In genomic region chr3:169508426-169508825, GRCh38 we compare ENCODE assay signal across 23 cellular contexts.
A peak's percentile ranks its signal among the peaks of the same experiment; 100 is the strongest.
DNase-seq lines count a peak whose midpoint lies in the region; ATAC-seq and TF ChIP-seq lines count a peak whose summit lies in the region.
"Had no signal": no experiment of that assay in that cellular context is flagged by ENCODE, and none has a peak within 500 bp of the region (broad histone marks: within the 10 kb centered on the region; RNA-seq: fewer than 3 reads in every experiment).

No MANE protein-coding gene starts in this region.

- no peaks in the 10 kb centered on the region for H3F3A ChIP-seq in GM23338 (replicated peaks; ENCODE audit: low read depth)

- H3K27ac ChIP-seq in cardiac muscle cell, result no peak overlapping the region
- H3K27ac ChIP-seq in GM23338 (ENCODE audit: low read depth), result no peak overlapping the region
- H3K27ac ChIP-seq: BLaER1 treated with 17β-estradiol and CSF1 and Interleukin-3, amounts not matched to agents 10 nM and 100 nM; RWPE1 had no signal

- no peaks in the 10 kb centered on the region for H4K20me1 ChIP-seq in GM23338 (replicated peaks; ENCODE audit: insufficient read depth)
- H4K20me1 ChIP-seq: BLaER1 treated with 17β-estradiol and CSF1 and Interleukin-3, amounts not matched to agents 10 nM and 100 nM had no signal

- H3K9me3 ChIP-seq in cardiac muscle cell (ENCODE audit: low read depth) (no peaks in the 10 kb centered on the region), adipocyte (ENCODE audit: control insufficient read depth, low read length) (no peaks in the 10 kb centered on the region)
- H3K9me3 ChIP-seq: BLaER1 treated with 17β-estradiol and CSF1 and Interleukin-3, amounts not matched to agents 10 nM and 100 nM; Caco-2; SK-N-SH had no signal

- H3K9me2 ChIP-seq in GM23338 (ENCODE audit: insufficient read depth), result no peaks in the 10 kb centered on the region
- H3K9me2 ChIP-seq: SK-N-SH had no signal

- H3K4me1 ChIP-seq in cardiac muscle cell (ENCODE audit: low read depth) (peaks cover 12% of the 10 kb centered on the region), adipocyte (ENCODE audit: control insufficient read depth, insufficient read depth, low read length) (no peaks in the 10 kb centered on the region), GM23338 (ENCODE audit: insufficient read depth) (peaks cover 16% of the 10 kb centered on the region)
- H3K4me1 ChIP-seq: Caco-2 had no signal

- H3K36me3 Mint-ChIP-seq in GM23338 (ENCODE audit: low read depth), result no peaks in the 10 kb centered on the region
- H3K36me3 Mint-ChIP-seq: CD4-positive, alpha-beta memory T cell had no signal

- no peaks in the 10 kb centered on the region for H3K79me2 ChIP-seq in GM23338 (replicated peaks; ENCODE audit: insufficient read depth)

- no peak overlapping the region for H3K4me2 ChIP-seq in GM23338
- H3K4me2 ChIP-seq: SK-N-SH had no signal

- no peak overlapping the region for H3K4me3 Mint-ChIP-seq in GM23338
- H3K4me3 Mint-ChIP-seq: CD4-positive, alpha-beta memory T cell had no signal

- no peaks in the 10 kb centered on the region for H3K27me3 ChIP-seq in cardiac muscle cell
- peaks cover 4% of the 10 kb centered on the region for H3K27me3 ChIP-seq in adipocyte (replicated peaks; ENCODE audit: control insufficient read depth, insufficient read depth, low read length)
- no peaks in the 10 kb centered on the region for H3K27me3 ChIP-seq in GM23338 (ENCODE audit: insufficient read depth)
- H3K27me3 ChIP-seq: BLaER1 treated with 17β-estradiol and CSF1 and Interleukin-3, amounts not matched to agents 10 nM and 100 nM had no signal

- H3K27me3 Mint-ChIP-seq in GM23338 (ENCODE audit: insufficient read depth, low read depth, poor library complexity), result no peaks in the 10 kb centered on the region
- H3K27me3 Mint-ChIP-seq: CD4-positive, alpha-beta memory T cell had no signal

- no peak overlapping the region for H2AFZ ChIP-seq in GM23338

- TF ChIP-seq CTCF in cardiac muscle cell (IDR thresholded peaks at IDR 0.05; ENCODE audit: low read depth, low read length) (peak; percentile 19), fibroblast of pulmonary artery (IDR thresholded peaks at IDR 0.05; ENCODE audit: low read length, missing control alignments) (peak; percentile 1), GM23338 (conservative IDR thresholded peaks at IDR 0.05; ENCODE audit: low read depth in 2 of 2) (no peak)

- no peak for DNase-seq in cardiac muscle cell (ENCODE audit: low read depth in 1 of 2, low spot score in 1 of 2)
- DNase-seq in left cardiac atrium, result no peak
- peak; percentile 22 for DNase-seq in adipocyte (ENCODE audit: low read depth)
- no peak for DNase-seq in fibroblast of pulmonary artery (ENCODE audit: low read depth)
- no peak for DNase-seq in GM23338 (ENCODE audit: low spot score)
- no peak for DNase-seq in EL
- DNase-seq: 8988T; Caco-2; CD4-positive, alpha-beta memory T cell; DMS 273 treated with DMSO at 0.1 percent for 48 hours; DND-41; MV-4-11; NCI-H1694; NCI-H2081 treated with DMSO at 0.1 percent for 48 hours; NCI-H446; NCI-H526; SIG-M5; SK-N-SH had no signal

- peaks cover 18% of the 10 kb centered on the region for H3K4me1 Mint-ChIP-seq in GM23338

- no peaks in the 10 kb centered on the region for H3K9me3 Mint-ChIP-seq in GM23338
- H3K9me3 Mint-ChIP-seq: CD4-positive, alpha-beta memory T cell had no signal

- H3K4me3 ChIP-seq in cardiac muscle cell (no peak overlapping the region), adipocyte (ENCODE audit: low read length) (no peak overlapping the region), fibroblast of pulmonary artery (replicated peaks; ENCODE audit: low read depth, low read length) (no peak overlapping the region), GM23338 (no peak overlapping the region)
- H3K4me3 ChIP-seq: BLaER1 treated with 17β-estradiol and CSF1 and Interleukin-3, amounts not matched to agents 10 nM and 100 nM; K562 had no signal

- ATAC-seq in left cardiac atrium (no peak), GM23338 (no peak), GM18511 (IDR thresholded peaks at IDR 0.05; ENCODE audit: unreplicated experiment) (no peak), GM18517 (IDR thresholded peaks at IDR 0.05; ENCODE audit: unreplicated experiment) (no peak)
- ATAC-seq: K562 had no signal

- no peak overlapping the region for H3K27ac Mint-ChIP-seq in GM23338
- H3K27ac Mint-ChIP-seq: CD4-positive, alpha-beta memory T cell had no signal

- H3K36me3 ChIP-seq in cardiac muscle cell (no peaks in the 10 kb centered on the region), adipocyte (ENCODE audit: control insufficient read depth, insufficient read depth, low read length, severe bottlenecking) (no peaks in the 10 kb centered on the region), GM23338 (ENCODE audit: insufficient read depth) (no peaks in the 10 kb centered on the region)
- H3K36me3 ChIP-seq: BLaER1 treated with 17β-estradiol and CSF1 and Interleukin-3, amounts not matched to agents 10 nM and 100 nM had no signal

- intact Hi-C loops in left cardiac atrium (cut with DNase I), result no loop called here

- H3K9ac ChIP-seq in adipocyte (ENCODE audit: low read length), result no peak overlapping the region
- H3K9ac ChIP-seq: BLaER1 treated with 17β-estradiol and CSF1 and Interleukin-3, amounts not matched to agents 10 nM and 100 nM; SK-N-SH had no signal

TF ChIP-seq in GM23338, 12 proteins besides CTCF, POLR2A, EP300 and RAD21 (continues in another document):
- no peak for TF ChIP-seq ZNF462 (CRISPR knock-in tag; IDR thresholded peaks at IDR 0.05)
- no peak for TF ChIP-seq STAT1 (IDR thresholded peaks at IDR 0.05; ENCODE audit: unreplicated experiment)
- TF ChIP-seq ZNF331 (CRISPR knock-in tag; IDR thresholded peaks at IDR 0.05; ENCODE audit: low read depth), result no peak
- no peak for TF ChIP-seq ETS1 (IDR thresholded peaks at IDR 0.05)
- no peak for TF ChIP-seq POLR2AphosphoS5 (IDR thresholded peaks at IDR 0.05; ENCODE audit: low read depth)
- no peak for TF ChIP-seq CREB1 (CRISPR knock-in tag; IDR thresholded peaks at IDR 0.05; ENCODE audit: low read depth)

Comparison
In these comparisons a context has a peak if more than half of its experiments do, and no peak if none do; other contexts are left out.
1. CTCF ChIP-seq: peak in cardiac muscle cell (single experiment) and fibroblast of pulmonary artery (single experiment); none in GM23338 (0 of 2).